ENCODE assay signal across 9 cellular contexts in genomic region chr12:6646276-6647082, GRCh38. TPM values are rescaled to one million over a fixed set of nuclear protein-coding genes. Genes with fewer than 3 reads are reported as not detected.
DNase-seq lines count a peak whose midpoint lies in the region; ATAC-seq, FAIRE-seq and TF ChIP-seq lines count a peak whose summit lies in the region.
"Had no signal": no experiment of that assay in that cellular context is flagged by ENCODE, and none has a peak within 500 bp of the region (broad histone marks: within the 10 kb centered on the region; RNA-seq: fewer than 3 reads in every experiment).

No MANE protein-coding gene starts in this region.

- no peaks in the 10 kb centered on the region for H3K9me1 ChIP-seq in endothelial cell of umbilical vein (replicated peaks; ENCODE audit: control insufficient read depth, extremely low read depth, insufficient read depth, low read length)

- peak; percentile 12 for FAIRE-seq in endothelial cell of umbilical vein (lab: Jason Lieb, UNC)

- H3K27ac ChIP-seq in A673 (ENCODE audit: low read depth, low read length, poor library complexity, severe bottlenecking), result peak overlapping the region; percentile 63
- no peak overlapping the region for H3K27ac ChIP-seq in endothelial cell of umbilical vein (ENCODE audit: insufficient read depth, low read depth, low read length)
- peak overlapping the region; percentile 37 for H3K27ac ChIP-seq in naive thymus-derived CD4-positive, alpha-beta T cell (ENCODE audit: low read depth, low read length)

- H3K9me3 ChIP-seq in A673 (ENCODE audit: low read depth, low read length, poor library complexity, severe bottlenecking), result no peaks in the 10 kb centered on the region
- no peaks in the 10 kb centered on the region for H3K9me3 ChIP-seq in endothelial cell of umbilical vein (replicated peaks; ENCODE audit: control insufficient read depth, insufficient read depth, low read length)
- peaks cover 0 to 8% (median 0%) of the 10 kb centered on the region in 3 experiments for H3K9me3 ChIP-seq in naive thymus-derived CD4-positive, alpha-beta T cell (ENCODE audit: control insufficient read depth in 2 of 3, low read length in 3 of 3)

- H3K79me2 ChIP-seq in endothelial cell of umbilical vein (ENCODE audit: control insufficient read depth, insufficient read depth, low read length), result no peaks in the 10 kb centered on the region

- dilution Hi-C loops in endothelial cell of umbilical vein (cut with MboI; ENCODE audit: extremely low pct_ligation_motif_present, low sequenced_read_pairs), result no loop called here

- peak overlapping the region; percentile 81 to 92 (median 88) for H3K4me3 Mint-ChIP-seq in IgD-negative memory B cell
- peak overlapping the region; percentile 70 to 88 (median 76) for H3K4me3 Mint-ChIP-seq in naive thymus-derived CD4-positive, alpha-beta T cell

- peaks cover 8% of the 10 kb centered on the region for H3K36me3 ChIP-seq in A673 (ENCODE audit: insufficient read depth, low read length, poor library complexity, severe bottlenecking)
- peaks cover 2 to 12% of the 10 kb centered on the region in 2 experiments for H3K36me3 ChIP-seq in endothelial cell of umbilical vein (ENCODE audit: control insufficient read depth in 2 of 2, extremely low read depth in 1 of 2, insufficient read depth in 2 of 2, low read length in 2 of 2)
- H3K36me3 ChIP-seq in naive thymus-derived CD4-positive, alpha-beta T cell (ENCODE audit: control insufficient read depth in 2 of 3, insufficient read depth in 3 of 3, low read length in 3 of 3), result peaks cover 0 to 21% (median 12%) of the 10 kb centered on the region in 3 experiments

- BruUV-seq in A673 (replicated peaks; lab: Mats Ljungman, UMichigan) (no TSS peak), endothelial cell of umbilical vein (replicated peaks; lab: Mats Ljungman, UMichigan) (no TSS peak)

- no peaks in the 10 kb centered on the region for H4K20me1 ChIP-seq in endothelial cell of umbilical vein (replicated peaks; ENCODE audit: control insufficient read depth, extremely low read depth, insufficient read depth, low read length)

- peaks cover 0 to 2% (median 0%) of the 10 kb centered on the region in 3 donors for H3K9me3 Mint-ChIP-seq in IgD-negative memory B cell
- H3K9me3 Mint-ChIP-seq in naive thymus-derived CD4-positive, alpha-beta T cell, result peaks cover 0 to 25% (median 4%) of the 10 kb centered on the region in 11 donors

- CTCF ChIA-PET in A673 (lab: Charles Lee) (interaction anchor here (0.6 kb wide), 2 partner anchors 43 to 82 kb away, joined by 4 to 6 read pairs; partner anchors contain the start of gene ZNF384), endothelial cell of umbilical vein (lab: Charles Lee) (interaction anchor here (0.7 kb wide), 2 partner anchors 26 kb away, joined by 3 read pairs; no protein-coding TSS in a partner anchor)
- CTCF ChIA-PET in naive thymus-derived CD4-positive, alpha-beta T cell (lab: Charles Lee), result interaction anchor here (4.2 kb wide), 1 partner anchor 26 kb away, joined by 18 read pairs; no protein-coding TSS in a partner anchor

- H3K27ac Mint-ChIP-seq in IgD-negative memory B cell, result peak overlapping the region; percentile 60 to 88 (median 76)
- H3K27ac Mint-ChIP-seq in naive thymus-derived CD4-positive, alpha-beta T cell, result peak overlapping the region in 6 of 9 donors; percentile 4 to 89 (median 48)

- H3K27me3 ChIP-seq in A673 (replicated peaks; ENCODE audit: insufficient read depth, low read depth, low read length, poor library complexity) (no peaks in the 10 kb centered on the region), endothelial cell of umbilical vein (ENCODE audit: control insufficient read depth in 2 of 2, insufficient read depth in 2 of 2, low read length in 2 of 2) (no peaks in the 10 kb centered on the region)
- H3K27me3 ChIP-seq in naive thymus-derived CD4-positive, alpha-beta T cell (ENCODE audit: control insufficient read depth in 2 of 2, insufficient read depth in 2 of 2, low read length in 2 of 2), result no peaks in the 10 kb centered on the region

- intact Hi-C loops in A673 (cut with micrococcal nuclease; ENCODE audit: unreplicated experiment) (no loop called here), endothelial cell of umbilical vein (cut with micrococcal nuclease) (loop anchor here (1.0 to 2.0 kb wide), 2 partner anchors 16 to 28 kb away; partner anchors contain the start of gene ING4)
- intact Hi-C loops in naive thymus-derived CD4-positive, alpha-beta T cell (cut with micrococcal nuclease), result loop anchor here in 1 of 2 donors (2.0 kb wide), 1 partner anchor 14 kb away; no protein-coding TSS in a partner anchor

- H3K4me3 ChIP-seq in A673 (ENCODE audit: low read depth, low read length, poor library complexity, severe bottlenecking) (peak overlapping the region; percentile 51), endothelial cell of umbilical vein (replicated peaks in 1 of 3; ENCODE audit: insufficient read depth in 1 of 3, low read depth in 1 of 3, low read length in 3 of 3) (peak overlapping the region; percentile 31 to 56 (median 48))
- peak overlapping the region; percentile 43 for H3K4me3 ChIP-seq in naive thymus-derived CD4-positive, alpha-beta T cell (ENCODE audit: low read length)

- peaks cover 3% of the 10 kb centered on the region for H3K4me1 ChIP-seq in A673 (ENCODE audit: insufficient read depth, low read length, poor library complexity, severe bottlenecking)
- H3K4me1 ChIP-seq in endothelial cell of umbilical vein (ENCODE audit: control insufficient read depth, extremely low read depth, insufficient read depth, low read length), result peaks cover 3% of the 10 kb centered on the region
- H3K4me1 ChIP-seq in naive thymus-derived CD4-positive, alpha-beta T cell (ENCODE audit: control insufficient read depth in 2 of 2, insufficient read depth in 2 of 2, low read length in 2 of 2), result peaks cover 0 to 5% of the 10 kb centered on the region in 2 donors

- H3K4me2 ChIP-seq in endothelial cell of umbilical vein (ENCODE audit: insufficient read depth, low read length), result peak overlapping the region; percentile 56

- TF ChIP-seq POLR2A in endothelial cell of umbilical vein (IDR thresholded peaks at IDR 0.05; ENCODE audit: low read depth, low read length), result no peak
- no peak for TF ChIP-seq POLR2A in GM18505 (IDR thresholded peaks at IDR 0.05; ENCODE audit: borderline replicate concordance, extremely low read depth, insufficient read depth, insufficient read length)

- peaks cover 11% of the 10 kb centered on the region for H3K36me3 Mint-ChIP-seq in IgD-negative memory B cell
- peaks cover 9 to 48% (median 30%) of the 10 kb centered on the region in 5 donors for H3K36me3 Mint-ChIP-seq in naive thymus-derived CD4-positive, alpha-beta T cell

- H2AFZ ChIP-seq in endothelial cell of umbilical vein (ENCODE audit: low read depth, low read length), result peak overlapping the region; percentile 77

- no peak overlapping the region for H3K9ac ChIP-seq in endothelial cell of umbilical vein (replicated peaks; ENCODE audit: extremely low read depth, insufficient read depth, low read length)

- ATAC-seq in naive thymus-derived CD4-positive, alpha-beta T cell, result no peak
- no peak for ATAC-seq in GM18505 (IDR thresholded peaks at IDR 0.05; ENCODE audit: unreplicated experiment)

- TF ChIP-seq CTCF in A673 (conservative IDR thresholded peaks at IDR 0.05; ENCODE audit: low read depth, low read length) (no peak), endothelial cell of umbilical vein (IDR thresholded peaks at IDR 0.05; ENCODE audit: extremely low read depth in 1 of 2, insufficient read depth in 1 of 2, low read depth in 1 of 2, low read length in 2 of 2) (no peak)

- DNase-seq in A673 (ENCODE audit: low spot score) (no peak), endothelial cell of umbilical vein (ENCODE audit: low read depth, low spot score) (no peak), NCI-H1105 (lab: John Stamatoyannopoulos, UW) (no peak), SIG-M5 (lab: John Stamatoyannopoulos, UW) (no peak), NCI-H1694 (lab: John Stamatoyannopoulos, UW) (no peak)
- DNase-seq in naive thymus-derived CD4-positive, alpha-beta T cell, result no peak

- peaks cover 29 to 37% (median 35%) of the 10 kb centered on the region in 3 donors for H3K4me1 Mint-ChIP-seq in IgD-negative memory B cell
- H3K4me1 Mint-ChIP-seq in naive thymus-derived CD4-positive, alpha-beta T cell, result peaks cover 15 to 26% (median 18%) of the 10 kb centered on the region in 7 donors

- no peaks in the 10 kb centered on the region for H3K27me3 Mint-ChIP-seq in IgD-negative memory B cell
- peaks cover 0 to 8% (median 0%) of the 10 kb centered on the region in 5 donors for H3K27me3 Mint-ChIP-seq in naive thymus-derived CD4-positive, alpha-beta T cell

- POLR2A ChIA-PET in A673 (lab: Charles Lee; ENCODE audit: low non-redundant PET), result no interaction called here
- POLR2A ChIA-PET in endothelial cell of umbilical vein (lab: Charles Lee), result no interaction called here
- POLR2A ChIA-PET in naive thymus-derived CD4-positive, alpha-beta T cell (lab: Charles Lee), result interaction anchor here (0.6 to 2.1 kb wide), 5 partner anchors 10 to 88 kb away, joined by 3 to 6 read pairs (median 3); no protein-coding TSS in a partner anchor

RNA-seq across cellular contexts. Expression of gene ACRBP, which starts 0.8 kb away (rescaled TPM):
- 3.0 and 3.6 TPM in 2 replicates for total RNA-seq in A673 (2021)
- polyA plus RNA-seq in IgD-negative memory B cell, result 5.8 TPM
- 0.97 and 1.3 TPM in 2 replicates for total RNA-seq in endothelial cell of umbilical vein
- 5.5 and 5.7 TPM in 2 replicates for polyA plus RNA-seq in endothelial cell of umbilical vein
- polyA plus RNA-seq in endothelial cell of umbilical vein (2011; cell fraction: cytosol; rRNA removed), result 2.0 and 3.4 TPM in 2 replicates
- polyA plus RNA-seq in endothelial cell of umbilical vein (2011; cell fraction: nucleus; rRNA removed), result 2.5 and 3.2 TPM in 2 replicates
- polyA plus RNA-seq in endothelial cell of umbilical vein (2012), result 0.32 and 0.82 TPM in 2 replicates
- polyA minus RNA-seq in endothelial cell of umbilical vein, result 4.5 and 5.2 TPM in 2 replicates
- not detected for polyA minus RNA-seq in endothelial cell of umbilical vein (2011; cell fraction: cytosol; rRNA and poly(A)+ RNA removed)
- 1.6 and 1.8 TPM in 2 replicates for polyA minus RNA-seq in endothelial cell of umbilical vein (2011; cell fraction: nucleus; rRNA and poly(A)+ RNA removed)
- 10 to 100 TPM in 2 of 5 experiments, 1 to 10 TPM in 3; 2.3 to 23.0 (median 6.6) TPM for total RNA-seq in naive thymus-derived CD4-positive, alpha-beta T cell
- 1 to 10 TPM in 1 of 2 donors, under 1 TPM in 1; 0.27 to 1.1 TPM for polyA plus RNA-seq in naive thymus-derived CD4-positive, alpha-beta T cell
- total RNA-seq: Daoy had no signal

RNA-seq across cellular contexts. Expression of gene LPAR5, which starts 10.7 kb away (rescaled TPM):
- total RNA-seq in A673 (2021), result 0.15 and 0.17 TPM in 2 replicates
- 63.6 TPM for polyA plus RNA-seq in IgD-negative memory B cell
- total RNA-seq in endothelial cell of umbilical vein, result not detected in 2 replicates
- polyA plus RNA-seq in endothelial cell of umbilical vein, result 0.23 and 0.41 TPM in 2 replicates
- polyA plus RNA-seq in endothelial cell of umbilical vein (2011; cell fraction: cytosol; rRNA removed), result 0.07 and 0.10 TPM in 2 replicates
- 0.08 TPM in 1 of 2 replicates, not detected in the other for polyA plus RNA-seq in endothelial cell of umbilical vein (2011; cell fraction: nucleus; rRNA removed)
- polyA plus RNA-seq in endothelial cell of umbilical vein (2012), result 0.07 TPM in 1 of 2 replicates, not detected in the other
- 0.42 and 0.75 TPM in 2 replicates for polyA minus RNA-seq in endothelial cell of umbilical vein
- polyA minus RNA-seq in endothelial cell of umbilical vein (2011; cell fraction: cytosol; rRNA and poly(A)+ RNA removed), result 1.7 TPM
- polyA minus RNA-seq in endothelial cell of umbilical vein (2011; cell fraction: nucleus; rRNA and poly(A)+ RNA removed), result not detected in 2 replicates
- 1 to 10 TPM; 3.3 to 8.3 (median 6.4) TPM for total RNA-seq in naive thymus-derived CD4-positive, alpha-beta T cell
- 1 to 10 TPM; 6.6 to 6.9 TPM for polyA plus RNA-seq in naive thymus-derived CD4-positive, alpha-beta T cell
- total RNA-seq: Daoy had no signal

RNA-seq across cellular contexts. Expression of gene ING4, which starts 16.4 kb away (rescaled TPM):
- 21.4 and 25.5 TPM in 2 replicates for total RNA-seq in A673 (2021)
- polyA plus RNA-seq in IgD-negative memory B cell, result 76.6 TPM
- 26.3 and 34.7 TPM in 2 replicates for total RNA-seq in endothelial cell of umbilical vein
- 49.6 and 52.0 TPM in 2 replicates for polyA plus RNA-seq in endothelial cell of umbilical vein
- 60.5 and 62.5 TPM in 2 replicates for polyA plus RNA-seq in endothelial cell of umbilical vein (2011; cell fraction: cytosol; rRNA removed)
- polyA plus RNA-seq in endothelial cell of umbilical vein (2011; cell fraction: nucleus; rRNA removed), result 144 and 179 TPM in 2 replicates
- polyA plus RNA-seq in endothelial cell of umbilical vein (2012), result 31.1 and 38.8 TPM in 2 replicates
- 24.0 and 24.5 TPM in 2 replicates for polyA minus RNA-seq in endothelial cell of umbilical vein
- 5.7 TPM for polyA minus RNA-seq in endothelial cell of umbilical vein (2011; cell fraction: cytosol; rRNA and poly(A)+ RNA removed)
- polyA minus RNA-seq in endothelial cell of umbilical vein (2011; cell fraction: nucleus; rRNA and poly(A)+ RNA removed), result 17.5 and 26.9 TPM in 2 replicates
- total RNA-seq in naive thymus-derived CD4-positive, alpha-beta T cell, result 100 to 1,000 TPM in 1 of 5 experiments, 10 to 100 TPM in 4; 33.1 to 101 (median 39.6) TPM
- 100 to 1,000 TPM; 103 to 106 TPM for polyA plus RNA-seq in naive thymus-derived CD4-positive, alpha-beta T cell

RNA-seq across cellular contexts. Expression of gene CHD4, which starts 39.3 kb away (rescaled TPM):
- total RNA-seq in A673 (2021) (281 and 296 TPM in 2 replicates), endothelial cell of umbilical vein (192 and 216 TPM in 2 replicates)
- polyA plus RNA-seq in IgD-negative memory B cell (55.2 TPM), endothelial cell of umbilical vein (119 and 127 TPM in 2 replicates)
- 130 and 131 TPM in 2 replicates for polyA plus RNA-seq in endothelial cell of umbilical vein (2011; cell fraction: cytosol; rRNA removed)
- polyA plus RNA-seq in endothelial cell of umbilical vein (2011; cell fraction: nucleus; rRNA removed), result 178 and 198 TPM in 2 replicates
- 108 and 117 TPM in 2 replicates for polyA plus RNA-seq in endothelial cell of umbilical vein (2012)
- 187 and 211 TPM in 2 replicates for polyA minus RNA-seq in endothelial cell of umbilical vein
- 97.7 TPM for polyA minus RNA-seq in endothelial cell of umbilical vein (2011; cell fraction: cytosol; rRNA and poly(A)+ RNA removed)
- polyA minus RNA-seq in endothelial cell of umbilical vein (2011; cell fraction: nucleus; rRNA and poly(A)+ RNA removed), result 83.7 and 90.8 TPM in 2 replicates
- 100 to 1,000 TPM; 246 to 387 (median 267) TPM for total RNA-seq in naive thymus-derived CD4-positive, alpha-beta T cell
- 10 to 100 TPM; 41.8 to 91.4 TPM for polyA plus RNA-seq in naive thymus-derived CD4-positive, alpha-beta T cell

RNA-seq across cellular contexts. Expression of gene ZNF384, which starts 42.7 kb away (rescaled TPM):
- total RNA-seq in A673 (2021) (88.8 and 92.5 TPM in 2 replicates), endothelial cell of umbilical vein (52.8 and 58.5 TPM in 2 replicates)
- polyA plus RNA-seq in IgD-negative memory B cell (32.5 TPM), endothelial cell of umbilical vein (58.3 and 67.5 TPM in 2 replicates)
- 50.6 and 51.3 TPM in 2 replicates for polyA plus RNA-seq in endothelial cell of umbilical vein (2011; cell fraction: cytosol; rRNA removed)
- 180 and 198 TPM in 2 replicates for polyA plus RNA-seq in endothelial cell of umbilical vein (2011; cell fraction: nucleus; rRNA removed)
- 48.8 and 55.5 TPM in 2 replicates for polyA plus RNA-seq in endothelial cell of umbilical vein (2012)
- 69.6 and 82.8 TPM in 2 replicates for polyA minus RNA-seq in endothelial cell of umbilical vein
- 31.3 TPM for polyA minus RNA-seq in endothelial cell of umbilical vein (2011; cell fraction: cytosol; rRNA and poly(A)+ RNA removed)
- 57.6 and 71.5 TPM in 2 replicates for polyA minus RNA-seq in endothelial cell of umbilical vein (2011; cell fraction: nucleus; rRNA and poly(A)+ RNA removed)
- total RNA-seq in naive thymus-derived CD4-positive, alpha-beta T cell, result 10 to 100 TPM; 62.8 to 98.2 (median 85.4) TPM
- 10 to 100 TPM; 23.8 to 36.8 TPM for polyA plus RNA-seq in naive thymus-derived CD4-positive, alpha-beta T cell
